Comparison of ENCODE assay signal across 21 cellular contexts in genomic region chr3:139318431-139318816, GRCh38. TPM values are rescaled to one million over a fixed set of nuclear protein-coding genes. Genes with fewer than 3 reads are reported as not detected.
DNase-seq lines count a peak whose midpoint lies in the region; ATAC-seq, FAIRE-seq and TF ChIP-seq lines count a peak whose summit lies in the region.
"Had no signal": no experiment of that assay in that cellular context is flagged by ENCODE, and none has a peak within 500 bp of the region (broad histone marks: within the 10 kb centered on the region; RNA-seq: fewer than 3 reads in every experiment).

No MANE protein-coding gene starts in this region.

- no peak overlapping the region for H3K27ac Mint-ChIP-seq in natural killer cell treated with Interleukin-12 subunit alpha and Interleukin-12 subunit beta and Interleukin-15 and Interleukin-18, amount 100 ng/mL, for 72 hours
- H3K27ac Mint-ChIP-seq in natural killer cell, result no peak overlapping the region
- H3K27ac Mint-ChIP-seq in T-helper 2 cell treated with Interferon-gamma antibody and Interleukin-4, amounts not matched to agents 5 μg/mL and 100 μg/mL, for 36 hours, result no peak overlapping the region
- H3K27ac Mint-ChIP-seq: activated naive CD8-positive, alpha-beta T cell treated with anti-CD3 and anti-CD28 coated beads, Interleukin-2, amount 10 ng/mL, durations not matched to agents 7 days and 5 days; CD8-positive, alpha-beta memory T cell; endodermal cell had no signal

- no peak overlapping the region for H3K4me3 ChIP-seq in mammary epithelial cell (replicated peaks in 1 of 3; ENCODE audit: insufficient read depth in 1 of 3, low read depth in 2 of 3, low read length in 3 of 3)
- H3K4me3 ChIP-seq in PC-9, result no peak overlapping the region
- H3K4me3 ChIP-seq: colonic mucosa, HAP-1, left lung, MG63, prostate gland, transverse colon had no signal

- POLR2A ChIA-PET in PC-9 (lab: Charles Lee; ENCODE audit: unreplicated experiment), result interaction anchor here (0.5 to 0.7 kb wide), 2 partner anchors 18 to 165 kb away, joined by 4 read pairs; no protein-coding TSS in a partner anchor

- H3K79me2 ChIP-seq in mammary epithelial cell (ENCODE audit: insufficient read depth, low read length) (no peaks in the 10 kb centered on the region), PC-9 (ENCODE audit: low read depth) (no peaks in the 10 kb centered on the region)

- BruUV-seq in mammary epithelial cell (replicated peaks; lab: Mats Ljungman, UMichigan) (no TSS peak), PC-9 (replicated peaks; lab: Mats Ljungman, UMichigan) (no TSS peak)

- no peaks in the 10 kb centered on the region for H3K9me3 Mint-ChIP-seq in natural killer cell treated with Interleukin-12 subunit alpha and Interleukin-12 subunit beta and Interleukin-15 and Interleukin-18, amount 100 ng/mL, for 72 hours
- no peaks in the 10 kb centered on the region for H3K9me3 Mint-ChIP-seq in natural killer cell
- no peaks in the 10 kb centered on the region for H3K9me3 Mint-ChIP-seq in T-helper 2 cell treated with Interferon-gamma antibody and Interleukin-4, amounts not matched to agents 5 μg/mL and 100 μg/mL, for 36 hours
- H3K9me3 Mint-ChIP-seq: activated naive CD8-positive, alpha-beta T cell treated with anti-CD3 and anti-CD28 coated beads, Interleukin-2, amount 10 ng/mL, durations not matched to agents 7 days and 5 days; CD8-positive, alpha-beta memory T cell; endodermal cell had no signal

- no peaks in the 10 kb centered on the region for H3K9me2 ChIP-seq in PC-9 (ENCODE audit: insufficient read depth)

- in situ Hi-C loops in mammary epithelial cell (cut with MboI; ENCODE audit: low sequenced_read_pairs in 2 of 2), result loop anchor here in 1 of 2 donors (10.0 to 25.0 kb wide), 2 partner anchors 206 to 384 kb away; no protein-coding TSS in a partner anchor

- ATAC-seq in natural killer cell treated with Interleukin-12 subunit alpha and Interleukin-12 subunit beta and Interleukin-15 and Interleukin-18, amount 100 ng/mL, for 72 hours, result no peak
- no peak for ATAC-seq in natural killer cell
- ATAC-seq: left lung had no signal

- H3K27ac ChIP-seq in mammary epithelial cell (ENCODE audit: insufficient read depth, low read depth, low read length), result no peak overlapping the region
- no peak overlapping the region for H3K27ac ChIP-seq in PC-9
- H3K27ac ChIP-seq: colonic mucosa, left lung, transverse colon had no signal

- no peaks in the 10 kb centered on the region for H3K27me3 ChIP-seq in mammary epithelial cell (ENCODE audit: insufficient read depth, low read length)
- no peaks in the 10 kb centered on the region for H3K27me3 ChIP-seq in PC-9 (ENCODE audit: insufficient read depth, low read depth)
- H3K27me3 ChIP-seq: colonic mucosa, MG63 had no signal

- no peaks in the 10 kb centered on the region for H3K36me3 Mint-ChIP-seq in natural killer cell treated with Interleukin-12 subunit alpha and Interleukin-12 subunit beta and Interleukin-15 and Interleukin-18, amount 100 ng/mL, for 72 hours
- H3K36me3 Mint-ChIP-seq in natural killer cell, result no peaks in the 10 kb centered on the region
- no peaks in the 10 kb centered on the region for H3K36me3 Mint-ChIP-seq in T-helper 2 cell treated with Interferon-gamma antibody and Interleukin-4, amounts not matched to agents 5 μg/mL and 100 μg/mL, for 36 hours (ENCODE audit: low read depth)
- H3K36me3 Mint-ChIP-seq: activated naive CD8-positive, alpha-beta T cell treated with anti-CD3 and anti-CD28 coated beads, Interleukin-2, amount 10 ng/mL, durations not matched to agents 7 days and 5 days; CD8-positive, alpha-beta memory T cell had no signal

- H3K4me2 ChIP-seq in mammary epithelial cell (ENCODE audit: insufficient read depth, low read depth, low read length) (no peak overlapping the region), PC-9 (no peak overlapping the region)

- H3K9me3 ChIP-seq in mammary epithelial cell (replicated peaks; ENCODE audit: insufficient read depth, low read length) (no peaks in the 10 kb centered on the region), PC-9 (ENCODE audit: insufficient read depth, low read depth) (no peaks in the 10 kb centered on the region)
- H3K9me3 ChIP-seq: colonic mucosa, HAP-1, left lung, MG63, prostate gland, transverse colon had no signal

- no peaks in the 10 kb centered on the region for H4K20me1 ChIP-seq in mammary epithelial cell (ENCODE audit: insufficient read depth, low read length)
- H4K20me1 ChIP-seq in PC-9 (ENCODE audit: insufficient read depth), result no peaks in the 10 kb centered on the region

- intact Hi-C loops in natural killer cell (cut with micrococcal nuclease) (no loop called here), mammary epithelial cell (cut with micrococcal nuclease) (no loop called here), PC-9 (cut with micrococcal nuclease; ENCODE audit: unreplicated experiment) (loop anchor here (10.0 kb wide), 1 partner anchor 984 kb away; no protein-coding TSS in a partner anchor)

- TF ChIP-seq CTCF in natural killer cell (IDR thresholded peaks at IDR 0.05) (no peak), mammary epithelial cell (conservative IDR thresholded peaks at IDR 0.05 in 1 of 2, IDR thresholded peaks at IDR 0.05 in 1 of 2; ENCODE audit: extremely low read depth in 1 of 2, insufficient read depth in 1 of 2, low read depth in 1 of 2, low read length in 2 of 2) (no peak), PC-9 (conservative IDR thresholded peaks at IDR 0.05) (no peak)

- WGBS in mammary epithelial cell (ENCODE audit: low coverage, missing lambda C conversion rate), result 7% methylated on average over 2 of the region's 3 CpGs

- H3K36me3 ChIP-seq in mammary epithelial cell (ENCODE audit: insufficient read depth, low read length), result no peaks in the 10 kb centered on the region
- H3K36me3 ChIP-seq in PC-9 (ENCODE audit: low read depth), result no peaks in the 10 kb centered on the region
- H3K36me3 ChIP-seq: colonic mucosa, HAP-1, left lung, MG63, prostate gland, transverse colon had no signal

- H3K9ac ChIP-seq in mammary epithelial cell (ENCODE audit: insufficient read depth, low read length), result no peak overlapping the region

- dilution Hi-C loops in mammary epithelial cell (cut with HindIII; ENCODE audit: low sequenced_read_pairs), result loop anchor here (5.0 kb wide), 1 partner anchor 196 kb away; no protein-coding TSS in a partner anchor

- no peak overlapping the region for H2AFZ ChIP-seq in mammary epithelial cell (ENCODE audit: low read depth, low read length)
- H2AFZ ChIP-seq in PC-9, result no peak overlapping the region

- H3K4me3 Mint-ChIP-seq in natural killer cell treated with Interleukin-12 subunit alpha and Interleukin-12 subunit beta and Interleukin-15 and Interleukin-18, amount 100 ng/mL, for 72 hours, result no peak overlapping the region
- H3K4me3 Mint-ChIP-seq in natural killer cell, result no peak overlapping the region
- no peak overlapping the region for H3K4me3 Mint-ChIP-seq in T-helper 2 cell treated with Interferon-gamma antibody and Interleukin-4, amounts not matched to agents 5 μg/mL and 100 μg/mL, for 36 hours
- H3K4me3 Mint-ChIP-seq: activated naive CD8-positive, alpha-beta T cell treated with anti-CD3 and anti-CD28 coated beads, Interleukin-2, amount 10 ng/mL, durations not matched to agents 7 days and 5 days; CD8-positive, alpha-beta memory T cell; endodermal cell had no signal

- H3K4me1 Mint-ChIP-seq in natural killer cell treated with Interleukin-12 subunit alpha and Interleukin-12 subunit beta and Interleukin-15 and Interleukin-18, amount 100 ng/mL, for 72 hours (ENCODE audit: low read depth in 2 of 2), result no peaks in the 10 kb centered on the region
- no peaks in the 10 kb centered on the region for H3K4me1 Mint-ChIP-seq in natural killer cell
- H3K4me1 Mint-ChIP-seq in T-helper 2 cell treated with Interferon-gamma antibody and Interleukin-4, amounts not matched to agents 5 μg/mL and 100 μg/mL, for 36 hours (ENCODE audit: low read depth), result peaks cover 5% of the 10 kb centered on the region
- H3K4me1 Mint-ChIP-seq: CD8-positive, alpha-beta memory T cell; endodermal cell had no signal

- H3K4me1 ChIP-seq in mammary epithelial cell (ENCODE audit: insufficient read depth, low read length) (peaks cover 19% of the 10 kb centered on the region), PC-9 (replicated peaks; ENCODE audit: insufficient read depth) (peaks cover 36% of the 10 kb centered on the region)
- H3K4me1 ChIP-seq: colonic mucosa, HAP-1, left lung, prostate gland, transverse colon had no signal

- H3F3A ChIP-seq in PC-9 (ENCODE audit: insufficient read depth, low read depth), result peaks cover 24% of the 10 kb centered on the region

- peaks cover 29 to 35% of the 10 kb centered on the region in 2 donors for H3K27me3 Mint-ChIP-seq in natural killer cell treated with Interleukin-12 subunit alpha and Interleukin-12 subunit beta and Interleukin-15 and Interleukin-18, amount 100 ng/mL, for 72 hours
- peaks cover 24 to 27% of the 10 kb centered on the region in 2 donors for H3K27me3 Mint-ChIP-seq in natural killer cell (ENCODE audit: low read depth in 2 of 2)
- H3K27me3 Mint-ChIP-seq in T-helper 2 cell treated with Interferon-gamma antibody and Interleukin-4, amounts not matched to agents 5 μg/mL and 100 μg/mL, for 36 hours (ENCODE audit: low read depth), result peaks cover 38% of the 10 kb centered on the region

- DNase-seq in natural killer cell treated with Interleukin-12 subunit alpha and Interleukin-12 subunit beta and Interleukin-15 and Interleukin-18, amount 100 ng/mL, for 72 hours (ENCODE audit: low spot score), result peak; percentile 1
- no peak for DNase-seq in natural killer cell
- DNase-seq in NCI-H1417 (lab: John Stamatoyannopoulos, UW), result peak in 2 of 3 experiments; percentile 63 to 89
- DNase-seq in mammary epithelial cell, result peak; percentile 29
- DNase-seq in T-helper 2 cell treated with Interferon-gamma antibody and Interleukin-4, amounts not matched to agents 5 μg/mL and 100 μg/mL, for 36 hours (ENCODE audit: low spot score), result no peak
- DNase-seq in PC-9, result no peak
- no peak for DNase-seq in frontal cortex (ENCODE audit: low spot score in 2 of 2)
- DNase-seq: activated CD8-positive, alpha-beta memory T cell treated with anti-CD3 and anti-CD28 coated beads, Interleukin-2, amount 50 U/mL, for 4 hours; activated naive CD8-positive, alpha-beta T cell treated with anti-CD3 and anti-CD28 coated beads, Interleukin-2, amount 10 ng/mL, durations not matched to agents 7 days and 5 days; CD8-positive, alpha-beta memory T cell; colonic mucosa; endodermal cell; left lung; MG63; NCI-H187; SIG-M5; stimulated activated CD4-positive, alpha-beta T cell treated with anti-CD3 and anti-CD28 coated beads, Interleukin-2, amount 100 ng/mL, for 24 hours; stimulated activated naive CD4-positive, alpha-beta T cell; transverse colon had no signal

- CTCF ChIA-PET in mammary epithelial cell (lab: Charles Lee; ENCODE audit: low non-redundant PET), result interaction anchor here (0.6 kb wide), 1 partner anchor 11 kb away, joined by 4 read pairs; no protein-coding TSS in a partner anchor
- CTCF ChIA-PET in PC-9 (lab: Charles Lee), result interaction anchor here (0.8 to 1.6 kb wide), 3 partner anchors 10 to 403 kb away, joined by 3 to 10 read pairs (median 3); no protein-coding TSS in a partner anchor

- no peak for FAIRE-seq in frontal cortex (lab: Jason Lieb, UNC)

RNA-seq across cellular contexts. Expression of gene MRPS22, which starts 25.4 kb away (rescaled TPM):
- total RNA-seq in natural killer cell treated with Interleukin-12 subunit alpha and Interleukin-12 subunit beta and Interleukin-15 and Interleukin-18, amount 100 ng/mL, for 72 hours, result 10 to 100 TPM; 40.9 to 46.6 TPM
- 10 to 100 TPM; 32.4 to 39.1 (median 35.3) TPM for total RNA-seq in natural killer cell
- total RNA-seq in mammary epithelial cell, result 10 to 100 TPM; 46.3 to 54.3 TPM
- 46.9 TPM for polyA plus RNA-seq in mammary epithelial cell
- polyA minus RNA-seq in mammary epithelial cell, result 12.9 TPM
- total RNA-seq in PC-9 (2021), result 64.8 and 68.0 TPM in 2 replicates
- total RNA-seq in frontal cortex, result 71.7 TPM

Comparison
In these comparisons a context has a peak if more than half of its experiments do, and no peak if none do; other contexts are left out.
1. DNase-seq: peak in natural killer cell treated with Interleukin-12 subunit alpha and Interleukin-12 subunit beta and Interleukin-15 and Interleukin-18, amount 100 ng/mL, for 72 hours (single experiment), NCI-H1417 (2 of 3) and mammary epithelial cell (single experiment); none in natural killer cell (single experiment), T-helper 2 cell treated with Interferon-gamma antibody and Interleukin-4, amounts not matched to agents 5 μg/mL and 100 μg/mL, for 36 hours (single experiment), PC-9 (0 of 2) and frontal cortex (0 of 2).